ENCODE assay signal across 2 cellular contexts in genomic region chr20:21309678-21310467, GRCh38.
TF ChIP-seq lines count a peak whose summit lies in the region.

No MANE protein-coding gene starts in this region.

TF ChIP-seq in GM12878, 131 proteins besides CTCF, POLR2A, EP300 and RAD21:
- TF ChIP-seq MTA2 (IDR thresholded peaks at IDR 0.05; ENCODE audit: low read depth) (no peak), TCF12 (IDR thresholded peaks at IDR 0.05; ENCODE audit: low read depth, low read length) (no peak), LARP7 (IDR thresholded peaks at IDR 0.05) (no peak)

TF ChIP-seq in neural cell, 6 proteins besides CTCF, POLR2A, EP300 and RAD21:
- no peak for TF ChIP-seq POLR2AphosphoS5 (IDR thresholded peaks at IDR 0.05)
